ENCODE assay signal across 8 cellular contexts in genomic region chr3:48465237-48465530, GRCh38. TPM values are rescaled to one million over a fixed set of nuclear protein-coding genes. Genes with fewer than 3 reads are reported as not detected.
A peak's percentile ranks its signal among the peaks of the same experiment; 100 is the strongest.
DNase-seq lines count a peak whose midpoint lies in the region; ATAC-seq and TF ChIP-seq lines count a peak whose summit lies in the region.

No MANE protein-coding gene starts in this region.

- H4K20me1 ChIP-seq in DND-41 (ENCODE audit: insufficient read depth, low read length), result peaks cover 24% of the 10 kb centered on the region; the same call in 1 of the 2 replicates

- H3K79me2 ChIP-seq in DND-41 (ENCODE audit: insufficient read depth, low read length), result peaks cover 46% of the 10 kb centered on the region

- TF ChIP-seq CTCF in DND-41 (IDR thresholded peaks at IDR 0.05; ENCODE audit: borderline replicate concordance, extremely low read depth, low read length, poor library complexity, severe bottlenecking) (no peak), esophagus muscularis mucosa (IDR thresholded peaks at IDR 0.05) (no peak), prostate gland (IDR thresholded peaks at IDR 0.05) (no peak)

- H3K36me3 ChIP-seq in DND-41 (ENCODE audit: insufficient read depth, low read length) (peaks cover 59% of the 10 kb centered on the region), SJSA1 (peaks cover 73% of the 10 kb centered on the region), esophagus muscularis mucosa (peaks cover 23 to 66% (median 55%) of the 10 kb centered on the region in 4 donors), prostate gland (peaks cover 0 to 7% of the 10 kb centered on the region in 2 donors)

- intact Hi-C loops in esophagus muscularis mucosa (cut with DNase I) (loop anchor here (1.0 kb wide), 2 partner anchors 40 to 83 kb away; no protein-coding TSS in a partner anchor), prostate gland (cut with DNase I) (loop anchor here (1.0 to 5.0 kb wide), 3 partner anchors 42 to 132 kb away; partner anchors contain the start of gene COL7A1)

- H3K4me3 ChIP-seq in DND-41 (ENCODE audit: low read depth in 1 of 2, low read length in 2 of 2) (0 out of 4 replicates have a peak overlapping the region, but pooled peaks of 1 of the 2 experiments have one; percentile 67), SJSA1 (no peak overlapping the region; the same call in 1 of the 2 replicates), esophagus muscularis mucosa (peak overlapping the region in 2 of 4 donors; percentile 56 to 71), prostate gland (no peak overlapping the region)

- DNase-seq in DND-41 (no peak), SJSA1 (ENCODE audit: low read depth in 1 of 2, low spot score in 2 of 2) (no peak), esophagus muscularis mucosa (ENCODE audit: extremely low spot score) (no peak), prostate gland (ENCODE audit: low spot score) (no peak), COR-L47 (lab: John Stamatoyannopoulos, UW) (no peak), NCI-H2081 (lab: John Stamatoyannopoulos, UW) (no peak), UCSD-AML1 (lab: John Stamatoyannopoulos, UW; ENCODE audit: unreplicated experiment) (no peak)

- H3K4me2 ChIP-seq in DND-41 (ENCODE audit: insufficient read depth, low read length), result peak overlapping the region; percentile 84

- WGBS in esophagus muscularis mucosa, result 18% methylated on average over 6 of the region's 7 CpGs
- 11% methylated on average over 7 of the region's 7 CpGs for WGBS in prostate gland

- peaks cover 51% of the 10 kb centered on the region for H3K4me1 ChIP-seq in DND-41 (ENCODE audit: insufficient read depth, low read length)
- H3K4me1 ChIP-seq in SJSA1 (replicated peaks), result peaks cover 28% of the 10 kb centered on the region
- peaks cover 57 to 59% (median 57%) of the 10 kb centered on the region in 4 donors for H3K4me1 ChIP-seq in esophagus muscularis mucosa
- peaks cover 40% of the 10 kb centered on the region for H3K4me1 ChIP-seq in prostate gland (replicated peaks)

- H3K9me3 ChIP-seq in DND-41 (ENCODE audit: insufficient read depth, low read length, severe bottlenecking) (no peaks in the 10 kb centered on the region), SJSA1 (replicated peaks) (no peaks in the 10 kb centered on the region), esophagus muscularis mucosa (no peaks in the 10 kb centered on the region), prostate gland (no peaks in the 10 kb centered on the region)

- H2AFZ ChIP-seq in DND-41 (ENCODE audit: low read depth, low read length), result no peak overlapping the region

- ATAC-seq in DND-41 (ENCODE audit: insufficient read depth, low read depth), result no peak
- ATAC-seq in HG02623 (IDR thresholded peaks at IDR 0.05; ENCODE audit: unreplicated experiment), result no peak

- TF ChIP-seq POLR2A in esophagus muscularis mucosa (IDR thresholded peaks at IDR 0.05; ENCODE audit: low read depth) (no peak), prostate gland (IDR thresholded peaks at IDR 0.05) (no peak)

- H3K9ac ChIP-seq in DND-41 (ENCODE audit: low read depth, low read length), result peak overlapping the region; percentile 68

- peak overlapping the region; percentile 89 for H3K27ac ChIP-seq in DND-41 (ENCODE audit: low read length)
- H3K27ac ChIP-seq in SJSA1, result peak overlapping the region; percentile 100
- peak overlapping the region; percentile 96 to 100 (median 98) for H3K27ac ChIP-seq in esophagus muscularis mucosa (replicated peaks in 1 of 4)
- peak overlapping the region; percentile 99 to 100 for H3K27ac ChIP-seq in prostate gland

- TF ChIP-seq EP300 in esophagus muscularis mucosa (IDR thresholded peaks at IDR 0.05), result no peak

- H3K27me3 ChIP-seq in DND-41 (ENCODE audit: insufficient read depth, low read length, poor library complexity) (no peaks in the 10 kb centered on the region), SJSA1 (replicated peaks) (no peaks in the 10 kb centered on the region), esophagus muscularis mucosa (no peaks in the 10 kb centered on the region), prostate gland (replicated peaks; ENCODE audit: insufficient read depth) (no peaks in the 10 kb centered on the region)

RNA-seq across cellular contexts. Expression of gene ATRIP, which starts 18.6 kb away (rescaled TPM):
- 4.1 and 9.7 TPM in 2 replicates for total RNA-seq in SJSA1 (2014; rRNA removed; shearing (Covaris generic))
- 1 to 10 TPM; 4.2 to 8.5 (median 5.3) TPM for total RNA-seq in esophagus muscularis mucosa
- total RNA-seq in prostate gland, result 10 to 100 TPM in 1 of 2 donors, 1 to 10 TPM in 1; 7.7 to 16.5 TPM

RNA-seq across cellular contexts. Expression of gene TMA7, which starts 25.1 kb away (rescaled TPM):
- total RNA-seq in SJSA1 (2014; rRNA removed; shearing (Covaris generic)), result 551 and 569 TPM in 2 replicates
- total RNA-seq in esophagus muscularis mucosa (100 to 1,000 TPM; 167 to 270 (median 205) TPM), prostate gland (100 to 1,000 TPM; 310 to 446 TPM)

RNA-seq across cellular contexts. Expression of gene CCDC51, which starts 25.3 kb away (rescaled TPM):
- total RNA-seq in SJSA1 (2014; rRNA removed; shearing (Covaris generic)), result 11.0 and 15.9 TPM in 2 replicates
- total RNA-seq in esophagus muscularis mucosa, result 10 to 100 TPM; 15.6 to 26.6 (median 23.0) TPM
- total RNA-seq in prostate gland, result 10 to 100 TPM; 12.7 to 14.8 TPM

RNA-seq across cellular contexts. Expression of gene PLXNB1, which starts 35.3 kb away (rescaled TPM):
- total RNA-seq in SJSA1 (2014; rRNA removed; shearing (Covaris generic)), result 4.0 and 11.7 TPM in 2 replicates
- total RNA-seq in esophagus muscularis mucosa, result 100 to 1,000 TPM; 120 to 200 (median 152) TPM
- 100 to 1,000 TPM; 115 to 182 TPM for total RNA-seq in prostate gland

RNA-seq across cellular contexts. Expression of gene SHISA5, which starts 38.8 kb away (rescaled TPM):
- total RNA-seq in SJSA1 (2014; rRNA removed; shearing (Covaris generic)), result 94.8 and 105 TPM in 2 replicates
- total RNA-seq in esophagus muscularis mucosa, result 100 to 1,000 TPM; 101 to 158 (median 148) TPM
- total RNA-seq in prostate gland, result 100 to 1,000 TPM; 152 to 231 TPM
